In the genomic region with DNA sequence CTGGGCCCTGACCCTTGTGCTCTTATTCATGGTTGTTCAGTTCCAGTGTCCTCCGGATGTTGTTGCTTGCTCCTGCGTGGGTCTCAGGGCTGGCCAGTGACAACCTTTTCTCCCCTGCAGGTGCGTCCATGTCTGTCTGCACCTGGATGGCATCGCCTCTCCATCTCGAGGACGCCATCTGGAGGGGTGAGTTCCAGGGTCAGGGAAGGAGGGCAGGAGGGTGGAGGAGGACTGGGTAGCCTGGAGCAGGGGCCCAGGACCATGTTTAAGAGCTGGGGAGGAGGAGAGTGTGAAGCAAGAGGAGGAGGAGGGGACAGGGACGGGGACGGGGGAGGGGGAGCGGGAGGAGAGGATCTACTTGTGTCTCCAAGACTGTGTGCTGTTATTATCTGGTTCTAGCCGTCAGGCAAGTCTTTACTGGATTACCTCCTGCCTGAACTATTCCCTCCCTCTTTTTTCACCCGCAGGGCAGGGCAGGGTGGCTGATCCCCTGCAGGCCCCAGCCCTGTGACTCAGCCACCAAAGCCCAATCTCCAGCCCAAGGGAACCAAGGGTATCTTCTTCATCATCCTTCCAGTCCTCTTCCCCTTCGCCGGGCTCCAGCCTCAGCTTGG, we compare ENCODE assay signal across 27 cellular contexts. TPM values are rescaled to one million over a fixed set of nuclear protein-coding genes. Genes with fewer than 3 reads are reported as not detected.
DNase-seq lines count a peak whose midpoint lies in the region; ATAC-seq, FAIRE-seq and TF ChIP-seq lines count a peak whose summit lies in the region.
"Had no signal": no experiment of that assay in that cellular context is flagged by ENCODE, and none has a peak within 500 bp of the region (broad histone marks: within the 10 kb centered on the region; RNA-seq: fewer than 3 reads in every experiment).

No MANE protein-coding gene starts in this region.

- no peak overlapping the region for H3K4me3 Mint-ChIP-seq in mesothelial cell of epicardium
- H3K4me3 Mint-ChIP-seq: activated B cell treated with CpG ODN at 0.5 μM for 24 hours; activated CD8-positive, alpha-beta T cell treated with anti-CD3 and anti-CD28 coated beads for 36 hours; natural killer cell; T-helper 17 cell had no signal

- H3K9me3 ChIP-seq in K562 (replicated peaks; ENCODE audit: control insufficient read depth, insufficient read depth, low read depth, low read length) = peaks cover 4% of the 10 kb centered on the region
- H3K9me3 ChIP-seq: gastrocnemius medialis, SJCRH30, vagina had no signal

- peaks cover 11% of the 10 kb centered on the region for H3K9me3 Mint-ChIP-seq in mesothelial cell of epicardium

- peaks cover 13 to 24% of the 10 kb centered on the region in 2 experiments; a peak in 4 of 5 replicates for H3K27me3 ChIP-seq in K562 (ENCODE audit: control insufficient read depth in 2 of 2, insufficient read depth in 2 of 2, low read length in 2 of 2)
- H3K27me3 ChIP-seq: BLaER1 treated with 17β-estradiol and CSF1 and Interleukin-3, amounts not matched to agents 10 nM and 100 nM; gastrocnemius medialis; SJCRH30; vagina had no signal

- in situ Hi-C loops in K562 (cut with MboI) = no loop called here

- H3K4me3 ChIP-seq in NB4 (ENCODE audit: low read depth, low read length) (no peak overlapping the region), K562 (no peak overlapping the region)
- H3K4me3 ChIP-seq: BLaER1 treated with 17β-estradiol and CSF1 and Interleukin-3, amounts not matched to agents 10 nM and 100 nM; gastrocnemius medialis; SJCRH30; vagina had no signal

- no peak for TF ChIP-seq EP300 in K562 (IDR thresholded peaks at IDR 0.05; ENCODE audit: low read length)

- no peak overlapping the region for H3K27ac ChIP-seq in K562 (ENCODE audit: extremely low read depth, low read depth, low read length)
- H3K27ac ChIP-seq: BLaER1 treated with 17β-estradiol and CSF1 and Interleukin-3, amounts not matched to agents 10 nM and 100 nM; gastrocnemius medialis; SJCRH30; vagina had no signal

- H3K79me2 ChIP-seq in K562 (ENCODE audit: control insufficient read depth, insufficient read depth, low read length) = no peaks in the 10 kb centered on the region

- no peaks in the 10 kb centered on the region for H3K27me3 Mint-ChIP-seq in mesothelial cell of epicardium (ENCODE audit: low read depth)
- H3K27me3 Mint-ChIP-seq: activated CD8-positive, alpha-beta T cell treated with anti-CD3 and anti-CD28 coated beads for 36 hours; T-helper 17 cell had no signal

- DNase-seq in EL (peak; percentile 54), NB4 (ENCODE audit: low read depth) (peak; percentile 15), K562 (ENCODE audit: extremely low read depth in 1 of 4, low spot score in 3 of 4) (peak in 1 of 4 experiments; percentile 35), mesothelial cell of epicardium (ENCODE audit: low spot score in 2 of 2, unreplicated experiment in 2 of 2) (no peak), left cardiac atrium (no peak), NCI-H128 (lab: John Stamatoyannopoulos, UW; ENCODE audit: unreplicated experiment) (no peak)
- no peak for DNase-seq in activated CD4-positive, CD25-positive, alpha-beta regulatory T cell treated with anti-CD3 and anti-CD28 coated beads, Interleukin-2, amount 50 U/mL, for 72 hours
- DNase-seq: ACHN; activated B cell treated with CpG ODN at 0.5 μM for 24 hours; activated CD8-positive, alpha-beta T cell treated with anti-CD3 and anti-CD28 coated beads for 36 hours; activated naive CD4-positive, alpha-beta T cell treated with Interleukin-2 at 50 U/mL for 16 hours; activated T-cell treated with anti-CD3 and anti-CD28 coated beads, Interleukin-2, amount 50 U/mL, for 1 hour; anterior cingulate cortex; Calu3; cerebellar nuclear complex; gastrocnemius medialis; GF-D8; kidney glomerular epithelial cell; natural killer cell; NCI-H1436; NCI-H748 treated with DMSO at 0.1 percent for 48 hours; SJCRH30; T-helper 17 cell had no signal

- intact Hi-C loops in K562 (cut with micrococcal nuclease) = no loop called here
- intact Hi-C loops in left cardiac atrium (cut with DNase I) = no loop called here

- H3K9ac ChIP-seq in K562 (ENCODE audit: insufficient read depth in 1 of 2, low read depth in 2 of 2, low read length in 2 of 2) = peak overlapping the region in 1 of 2 experiments; percentile 73; a peak in 1 of 4 replicates
- H3K9ac ChIP-seq: BLaER1 treated with 17β-estradiol and CSF1 and Interleukin-3, amounts not matched to agents 10 nM and 100 nM had no signal

- ATAC-seq in K562 = peak; percentile 58
- ATAC-seq in left cardiac atrium = no peak
- no peak for ATAC-seq in GM21528 (IDR thresholded peaks at IDR 0.05; ENCODE audit: low FRiP score, unreplicated experiment)
- ATAC-seq: activated CD8-positive, alpha-beta T cell treated with anti-CD3 and anti-CD28 coated beads for 36 hours; natural killer cell; sciatic nerve; T-helper 17 cell had no signal

- TF ChIP-seq RAD21 in K562 (CRISPR knock-in tag; conservative IDR thresholded peaks at IDR 0.05 in 1 of 2, IDR thresholded peaks at IDR 0.05 in 1 of 2) = no peak

- POLR2A ChIA-PET in K562 (lab: Yijun Ruan, JAX) = interaction anchor here (1.2 to 2.5 kb wide), 2 partner anchors 9 to 17 kb away, joined by 4 to 7 read pairs; no protein-coding TSS in a partner anchor

- CTCF ChIA-PET in K562 (lab: Yijun Ruan, JAX; ENCODE audit: low intra/inter-chr PET ratio) = interaction anchor here (0.6 to 0.7 kb wide), 2 partner anchors 10 to 246 kb away, joined by 3 to 4 read pairs; no protein-coding TSS in a partner anchor

- FAIRE-seq in K562 (lab: Jason Lieb, UNC) = no peak

- no TSS peak for BruUV-seq in K562 (replicated peaks; lab: Mats Ljungman, UMichigan)

- H2AFZ ChIP-seq in K562 (ENCODE audit: low read depth, low read length) = no peak overlapping the region

- H3K36me3 Mint-ChIP-seq in mesothelial cell of epicardium = peaks cover 2% of the 10 kb centered on the region
- H3K36me3 Mint-ChIP-seq: natural killer cell had no signal

- TF ChIP-seq CTCF in NB4 (IDR thresholded peaks at IDR 0.05; ENCODE audit: low read depth, low read length) (no peak), K562 (IDR thresholded peaks at IDR 0.05 in 2 of 3, conservative IDR thresholded peaks at IDR 0.05 in 1 of 3; ENCODE audit: insufficient read depth in 2 of 3, low read depth in 1 of 3, low read length in 3 of 3) (no peak), mesothelial cell of epicardium (IDR thresholded peaks at IDR 0.05; ENCODE audit: unreplicated experiment) (no peak)

- no peaks in the 10 kb centered on the region for H3K9me1 ChIP-seq in K562 (ENCODE audit: control insufficient read depth, insufficient read depth, low read length)

- TF ChIP-seq POLR2A in NB4 (IDR thresholded peaks at IDR 0.05; ENCODE audit: extremely low read depth, insufficient read length) (no peak), K562 (conservative IDR thresholded peaks at IDR 0.05) (no peak)

- peak overlapping the region; percentile 66 for H3K27ac Mint-ChIP-seq in mesothelial cell of epicardium
- H3K27ac Mint-ChIP-seq: activated B cell treated with CpG ODN at 0.5 μM for 24 hours; activated CD8-positive, alpha-beta T cell treated with anti-CD3 and anti-CD28 coated beads for 36 hours; natural killer cell; T-helper 17 cell had no signal

- H3K4me1 Mint-ChIP-seq in mesothelial cell of epicardium = peaks cover 28% of the 10 kb centered on the region
- H3K4me1 Mint-ChIP-seq: activated B cell treated with CpG ODN at 0.5 μM for 24 hours, natural killer cell had no signal

- 11% methylated on average over 10 of the region's 13 CpGs for WGBS in K562 (ENCODE audit: insufficient coverage, low coverage, missing lambda C conversion rate)

- no peaks in the 10 kb centered on the region for H3K36me3 ChIP-seq in K562 (ENCODE audit: control insufficient read depth, insufficient read depth, low read length)
- H3K36me3 ChIP-seq: BLaER1 treated with 17β-estradiol and CSF1 and Interleukin-3, amounts not matched to agents 10 nM and 100 nM; gastrocnemius medialis; SJCRH30; vagina had no signal

- no peaks in the 10 kb centered on the region for H4K20me1 ChIP-seq in K562 (replicated peaks; ENCODE audit: control insufficient read depth, insufficient read depth, low read length)
- H4K20me1 ChIP-seq: BLaER1 treated with 17β-estradiol and CSF1 and Interleukin-3, amounts not matched to agents 10 nM and 100 nM had no signal

- H3K4me2 ChIP-seq in K562 (ENCODE audit: insufficient read depth, low read length) = no peak overlapping the region
- H3K4me2 ChIP-seq: BLaER1 treated with 17β-estradiol and CSF1 and Interleukin-3, amounts not matched to agents 10 nM and 100 nM had no signal

- H3K4me1 ChIP-seq in K562 (replicated peaks in 1 of 2; ENCODE audit: control insufficient read depth in 2 of 2, insufficient read depth in 2 of 2, low read length in 2 of 2) = no peaks in the 10 kb centered on the region
- H3K4me1 ChIP-seq: gastrocnemius medialis, SJCRH30 had no signal

RNA-seq across cellular contexts. Expression of a gene that starts 32.2 kb away (rescaled TPM):
- total RNA-seq in K562 (2011; cell fraction: chromatin; rRNA removed; ENCODE audit: low replicate concordance) = not detected in 2 replicates
- total RNA-seq in K562 (2011; cell fraction: nucleolus; rRNA removed) = not detected in 2 replicates
- not detected in 2 replicates for total RNA-seq in K562 (2011; cell fraction: nucleoplasm; rRNA removed)
- total RNA-seq in K562 (2014; rRNA removed) = 0.16 TPM in 1 of 2 replicates, not detected in the other
- total RNA-seq in K562 (2014; rRNA removed; fragmentation: Illumina TruSeq; extraction: Trizol) = not detected in 2 replicates
- total RNA-seq in K562 (2015; rRNA removed; fragmentation: Illumina TruSeq; extraction: Trizol) = not detected in 2 replicates
- 0.09 TPM in 2 replicates for total RNA-seq in K562 (2021)
- polyA plus RNA-seq in K562 (2011; rRNA removed) = 0.05 TPM in 1 of 2 replicates, not detected in the other
- polyA plus RNA-seq in K562 (2011; cell fraction: cytosol; rRNA removed) = 0.07 TPM in 1 of 2 replicates, not detected in the other
- 0.06 and 0.09 TPM in 2 replicates for polyA plus RNA-seq in K562 (2011; cell fraction: nucleus; rRNA removed)
- 0.06 and 0.17 TPM in 2 replicates for polyA plus RNA-seq in K562 (2012)
- polyA plus RNA-seq in K562 (2014; fragmentation: Illumina TruSeq; extraction: Trizol) = 0.10 TPM in 1 of 2 replicates, not detected in the other
- under 1 TPM in 1 of 2 experiments, not detected in 1; 0.06 TPM for polyA plus RNA-seq in K562 (2014; fragmentation: Nextera tagmentation; extraction: Ambion mirVana)
- 0.17 TPM in 1 of 2 replicates, not detected in the other for polyA plus RNA-seq in K562 (2014; rRNA removed)
- polyA minus RNA-seq in K562 (2011; rRNA and poly(A)+ RNA removed) = not detected in 2 replicates
- polyA minus RNA-seq in K562 (2011; cell fraction: cytosol; rRNA and poly(A)+ RNA removed) = not detected in 2 replicates
- 0.11 TPM in 1 of 2 replicates, not detected in the other for polyA minus RNA-seq in K562 (2011; cell fraction: nucleus; rRNA and poly(A)+ RNA removed)
- total RNA-seq in mesothelial cell of epicardium = 17.5 to 17.7 TPM (median 17.6 TPM) in 3 replicates
- total RNA-seq in left cardiac atrium = under 1 TPM in 1 of 2 donors, not detected in 1; 0.32 TPM
- total RNA-seq: activated B cell treated with CpG ODN at 0.5 μM for 24 hours; activated CD8-positive, alpha-beta T cell treated with anti-CD3 and anti-CD28 coated beads for 36 hours; Calu3; gastrocnemius medialis; natural killer cell; sciatic nerve; SJCRH30; T-helper 17 cell; vagina had no signal

RNA-seq across cellular contexts. Expression of a gene that starts 48.0 kb away (rescaled TPM):
- 5.1 and 14.6 TPM in 2 replicates for total RNA-seq in K562 (2011; cell fraction: chromatin; rRNA removed; ENCODE audit: low replicate concordance)
- 7.1 and 9.2 TPM in 2 replicates for total RNA-seq in K562 (2011; cell fraction: nucleolus; rRNA removed)
- total RNA-seq in K562 (2011; cell fraction: nucleoplasm; rRNA removed) = 7.1 and 8.4 TPM in 2 replicates
- total RNA-seq in K562 (2014; rRNA removed) (4.9 and 5.8 TPM in 2 replicates), K562 (2014; rRNA removed; fragmentation: Illumina TruSeq; extraction: Trizol) (2.4 and 3.1 TPM in 2 replicates), K562 (2015; rRNA removed; fragmentation: Illumina TruSeq; extraction: Trizol) (3.0 and 3.3 TPM in 2 replicates), K562 (2021) (12.6 and 13.2 TPM in 2 replicates), mesothelial cell of epicardium (88.2 to 91.8 TPM (median 91.4 TPM) in 3 replicates), left cardiac atrium (10 to 100 TPM; 22.4 to 39.6 TPM)
- polyA plus RNA-seq in K562 (2011; rRNA removed) (3.3 and 7.0 TPM in 2 replicates), K562 (2014; fragmentation: Illumina TruSeq; extraction: Trizol) (11.1 and 13.6 TPM in 2 replicates), K562 (2014; fragmentation: Nextera tagmentation; extraction: Ambion mirVana) (under 1 TPM; 0.63 to 0.92 TPM), K562 (2014; rRNA removed) (6.7 and 8.2 TPM in 2 replicates)
- polyA plus RNA-seq in K562 (2011; cell fraction: cytosol; rRNA removed) = 5.2 and 5.3 TPM in 2 replicates
- polyA plus RNA-seq in K562 (2011; cell fraction: nucleus; rRNA removed) = 13.9 and 18.4 TPM in 2 replicates
- polyA plus RNA-seq in K562 (2012) = 7.7 and 10.0 TPM in 2 replicates
- 1.9 TPM in 2 replicates for polyA minus RNA-seq in K562 (2011; rRNA and poly(A)+ RNA removed)
- 1.7 and 4.2 TPM in 2 replicates for polyA minus RNA-seq in K562 (2011; cell fraction: cytosol; rRNA and poly(A)+ RNA removed)
- 2.4 and 3.2 TPM in 2 replicates for polyA minus RNA-seq in K562 (2011; cell fraction: nucleus; rRNA and poly(A)+ RNA removed)

Comparison
In these comparisons a context has a peak if more than half of its experiments do, and no peak if none do; other contexts are left out.
1. DNase-seq: peak in EL (single experiment) and NB4 (single experiment); none in mesothelial cell of epicardium (0 of 2), left cardiac atrium (single experiment), activated CD4-positive, CD25-positive, alpha-beta regulatory T cell treated with anti-CD3 and anti-CD28 coated beads, Interleukin-2, amount 50 U/mL, for 72 hours (single experiment) and NCI-H128 (single experiment).
2. RNA of a gene that starts 32.2 kb away (total RNA-seq): 17.5 to 17.7 TPM in mesothelial cell of epicardium; 0.32 TPM in left cardiac atrium and 0.09 to 0.16 TPM in K562; every median in the first group is over 10 times any median in the second.